Comparison of ENCODE assay signal across 14 cellular contexts in genomic region chr6:47360388-47360787, GRCh38. TPM values are rescaled to one million over a fixed set of nuclear protein-coding genes. Genes with fewer than 3 reads are reported as not detected.
A peak's percentile ranks its signal among the peaks of the same experiment; 100 is the strongest.
DNase-seq lines count a peak whose midpoint lies in the region; ATAC-seq, FAIRE-seq and TF ChIP-seq lines count a peak whose summit lies in the region.
"Had no signal": no experiment of that assay in that cellular context is flagged by ENCODE, and none has a peak within 500 bp of the region (broad histone marks: within the 10 kb centered on the region; RNA-seq: fewer than 3 reads in every experiment).

No MANE protein-coding gene starts in this region.

- H3K36me3 ChIP-seq in small intestine (ENCODE audit: control insufficient read depth in 2 of 2, insufficient read depth in 2 of 2, low read length in 2 of 2) (no peaks in the 10 kb centered on the region), endodermal cell (ENCODE audit: control insufficient read depth, insufficient read depth, low read length) (no peaks in the 10 kb centered on the region)

- no peak for TF ChIP-seq CTCF in endodermal cell (conservative IDR thresholded peaks at IDR 0.05)

- FAIRE-seq in GM18507 (lab: Jason Lieb, UNC) (peak; percentile 80), small intestine (lab: Jason Lieb, UNC) (no peak)

- DNase-seq in GM18507 (ENCODE audit: extremely low spot score, insufficient read length, low read depth): peak; percentile 7
- peak; percentile 52 for DNase-seq in NOMO-1 treated with dmso at 0.1 percent for 144 hours (lab: John Stamatoyannopoulos, UW; ENCODE audit: unreplicated experiment)
- DNase-seq in cerebellum (ENCODE audit: low spot score): no peak
- DNase-seq in small intestine: no peak
- DNase-seq in DMS53 (lab: John Stamatoyannopoulos, UW): no peak
- no peak for DNase-seq in endodermal cell
- DNase-seq: activated CD4-positive, alpha-beta T cell treated with anti-CD3 and anti-CD28 coated beads, Interleukin-2, amount 50 U/mL, for 48 hours; cortex of kidney; kidney glomerular epithelial cell had no signal

- H3K27ac Mint-ChIP-seq in endodermal cell: no peak overlapping the region
- H3K27ac Mint-ChIP-seq: activated naive CD4-positive, alpha-beta T cell treated with anti-CD3 and anti-CD28 coated beads, Interleukin-2, amount 50 U/mL, for 72 hours; stimulated activated naive CD8-positive, alpha-beta T cell treated with anti-CD3 and anti-CD28 coated beads, Interleukin-15, Interleukin-2, amounts not matched to agents 100 ng/mL and 50 ng/mL, for 24 hours had no signal

- H3K9ac ChIP-seq in endodermal cell (ENCODE audit: extremely low read depth, low read length, poor library complexity, severe bottlenecking): no peak overlapping the region

- H3K4me3 ChIP-seq in small intestine (ENCODE audit: low read depth in 1 of 2, low read length in 2 of 2) (no peak overlapping the region), endodermal cell (ENCODE audit: low read length) (no peak overlapping the region)

- H3K4me1 ChIP-seq in small intestine (ENCODE audit: control insufficient read depth in 2 of 2, insufficient read depth in 1 of 2, low read depth in 1 of 2, low read length in 1 of 2): no peaks in the 10 kb centered on the region
- H3K4me1 ChIP-seq in endodermal cell (ENCODE audit: control insufficient read depth, insufficient read depth, low read length): no peaks in the 10 kb centered on the region

- no peak overlapping the region for H3K4me3 Mint-ChIP-seq in endodermal cell
- H3K4me3 Mint-ChIP-seq: stimulated activated naive CD8-positive, alpha-beta T cell treated with anti-CD3 and anti-CD28 coated beads, Interleukin-15, Interleukin-2, amounts not matched to agents 100 ng/mL and 50 ng/mL, for 24 hours had no signal

- ATAC-seq in GM21423 (IDR thresholded peaks at IDR 0.05; ENCODE audit: unreplicated experiment): peak; percentile 62
- peak; percentile 64 for ATAC-seq in HG03097 (IDR thresholded peaks at IDR 0.05; ENCODE audit: low FRiP score, unreplicated experiment)
- ATAC-seq: activated naive CD4-positive, alpha-beta T cell treated with anti-CD3 and anti-CD28 coated beads, Interleukin-2, amount 50 U/mL, for 72 hours had no signal

- H3K27ac ChIP-seq in small intestine (ENCODE audit: low read depth in 1 of 2, low read length in 1 of 2) (no peak overlapping the region), endodermal cell (ENCODE audit: low read depth, low read length) (no peak overlapping the region)
- H3K27ac ChIP-seq: C4-2B had no signal

- no peaks in the 10 kb centered on the region for H3K9me3 Mint-ChIP-seq in endodermal cell
- H3K9me3 Mint-ChIP-seq: activated naive CD4-positive, alpha-beta T cell treated with anti-CD3 and anti-CD28 coated beads, Interleukin-2, amount 50 U/mL, for 72 hours; stimulated activated naive CD8-positive, alpha-beta T cell treated with anti-CD3 and anti-CD28 coated beads, Interleukin-15, Interleukin-2, amounts not matched to agents 100 ng/mL and 50 ng/mL, for 24 hours had no signal

- no peaks in the 10 kb centered on the region for H3K36me3 Mint-ChIP-seq in endodermal cell (ENCODE audit: low read depth)
- H3K36me3 Mint-ChIP-seq: activated naive CD4-positive, alpha-beta T cell treated with anti-CD3 and anti-CD28 coated beads, Interleukin-2, amount 50 U/mL, for 72 hours had no signal

- peaks cover 14% of the 10 kb centered on the region for H3K4me1 Mint-ChIP-seq in endodermal cell

- H3K9me3 ChIP-seq in small intestine (ENCODE audit: control insufficient read depth, low read depth) (no peaks in the 10 kb centered on the region), endodermal cell (ENCODE audit: control insufficient read depth, low read length) (no peaks in the 10 kb centered on the region)

- no peaks in the 10 kb centered on the region for H3K27me3 ChIP-seq in small intestine (ENCODE audit: control insufficient read depth in 2 of 2, insufficient read depth in 2 of 2, low read length in 2 of 2)
- no peaks in the 10 kb centered on the region for H3K27me3 ChIP-seq in endodermal cell (ENCODE audit: control insufficient read depth, insufficient read depth, low read length, poor library complexity, severe bottlenecking)

- no peaks in the 10 kb centered on the region for H3K27me3 Mint-ChIP-seq in endodermal cell (ENCODE audit: insufficient read depth)

RNA-seq across cellular contexts. Expression of gene TNFRSF21, which starts 50.7 kb away (rescaled TPM):
- total RNA-seq in cerebellum: 31.3 TPM
- 1 to 10 TPM; 5.4 to 9.8 (median 5.4) TPM for polyA plus RNA-seq in small intestine
- 10 to 100 TPM; 63.3 to 93.2 TPM for total RNA-seq in endodermal cell
- 35.5 TPM for polyA plus RNA-seq in endodermal cell (2013, experiment 1 of 2)
- polyA plus RNA-seq in endodermal cell (2013, experiment 2 of 2): 44.5 TPM

Comparison
In these comparisons a context has a peak if more than half of its experiments do, and no peak if none do; other contexts are left out.
1. DNase-seq: peak in GM18507 (single experiment) and NOMO-1 treated with dmso at 0.1 percent for 144 hours (single experiment); none in cerebellum (single experiment), small intestine (single experiment), DMS53 (single experiment) and endodermal cell (single experiment).